Comparison of ENCODE assay signal across 2 cellular contexts in genomic region chr1:60845659-60846058, GRCh38.
DNase-seq lines count a peak whose midpoint lies in the region; ATAC-seq, FAIRE-seq and TF ChIP-seq lines count a peak whose summit lies in the region.
"Not testable (repeated sequence)": the region's sequence is repeated elsewhere in the genome, so short reads cannot be mapped to it uniquely, and the experiment has no call there.

No MANE protein-coding gene starts in this region.

- not testable (repeated sequence) for H3K4me2 ChIP-seq in K562 (ENCODE audit: insufficient read depth, low read length)

- H3K9ac ChIP-seq in K562 (ENCODE audit: insufficient read depth in 1 of 2, low read depth in 2 of 2, low read length in 2 of 2): not testable (repeated sequence)

- CTCF ChIA-PET in HEK293 (lab: Yijun Ruan, JAX): interaction anchor here (0.6 to 1.1 kb wide), 2 partner anchors 197 to 743 kb away, joined by 3 to 5 read pairs; no protein-coding TSS in a partner anchor
- CTCF ChIA-PET in K562 (lab: Yijun Ruan, JAX; ENCODE audit: low intra/inter-chr PET ratio): not testable (repeated sequence)

- H3K4me1 ChIP-seq in HEK293 (ENCODE audit: control insufficient read depth, insufficient read depth, low read length); K562 (replicated peaks in 1 of 2; ENCODE audit: control insufficient read depth in 2 of 2, insufficient read depth in 2 of 2, low read length in 2 of 2): not testable (repeated sequence)

- H3K36me3 ChIP-seq in HEK293 (ENCODE audit: control insufficient read depth in 2 of 2, insufficient read depth in 1 of 2, low read length in 2 of 2); K562 (ENCODE audit: control insufficient read depth, insufficient read depth, low read length): not testable (repeated sequence)

- not testable (repeated sequence) for FAIRE-seq in K562 (lab: Jason Lieb, UNC)

- TF ChIP-seq CTCF in HEK293 (tag by site-specific recombination; IDR thresholded peaks at IDR 0.05); K562 (IDR thresholded peaks at IDR 0.05 in 2 of 3, conservative IDR thresholded peaks at IDR 0.05 in 1 of 3; ENCODE audit: insufficient read depth in 2 of 3, low read depth in 1 of 3, low read length in 3 of 3): not testable (repeated sequence)

- not testable (repeated sequence) for H3K9me1 ChIP-seq in K562 (ENCODE audit: control insufficient read depth, insufficient read depth, low read length)

- ATAC-seq in K562: not testable (repeated sequence)

- WGBS in K562 (ENCODE audit: insufficient coverage, low coverage, missing lambda C conversion rate): 72% methylated on average over 3 of the region's 3 CpGs

- not testable (repeated sequence) for H4K20me1 ChIP-seq in K562 (replicated peaks; ENCODE audit: control insufficient read depth, insufficient read depth, low read length)

- intact Hi-C loops in K562 (cut with micrococcal nuclease): loop anchor here (5.0 kb wide), 2 partner anchors 207 to 1007 kb away; no protein-coding TSS in a partner anchor

- H3K4me3 ChIP-seq in HEK293 (ENCODE audit: low read depth, low read length); K562: not testable (repeated sequence)

- TF ChIP-seq EP300 in K562 (IDR thresholded peaks at IDR 0.05; ENCODE audit: low read length): not testable (repeated sequence)

- not testable (repeated sequence) for H3K9me3 ChIP-seq in HEK293 (ENCODE audit: control insufficient read depth, insufficient read depth, low read depth, low read length); K562 (replicated peaks; ENCODE audit: control insufficient read depth, insufficient read depth, low read depth, low read length)

- TF ChIP-seq RAD21 in K562 (CRISPR knock-in tag; conservative IDR thresholded peaks at IDR 0.05 in 1 of 2, IDR thresholded peaks at IDR 0.05 in 1 of 2): not testable (repeated sequence)

- H2AFZ ChIP-seq in K562 (ENCODE audit: low read depth, low read length): not testable (repeated sequence)

- TF ChIP-seq POLR2A in K562 (conservative IDR thresholded peaks at IDR 0.05): not testable (repeated sequence)

- POLR2A ChIA-PET in HEK293 (lab: Yijun Ruan, JAX): not testable (repeated sequence)
- POLR2A ChIA-PET in K562 (lab: Yijun Ruan, JAX): interaction anchor here (1.8 kb wide), 1 partner anchor 11 kb away, joined by 5 read pairs; no protein-coding TSS in a partner anchor

- H3K27ac ChIP-seq in HEK293 (ENCODE audit: extremely low read depth, low read depth, low read length); K562 (ENCODE audit: extremely low read depth, low read depth, low read length): not testable (repeated sequence)

- BruUV-seq in K562 (replicated peaks; lab: Mats Ljungman, UMichigan): not testable (repeated sequence)

- in situ Hi-C loops in K562 (cut with MboI): not testable (repeated sequence)

- not testable (repeated sequence) for H3K79me2 ChIP-seq in K562 (ENCODE audit: control insufficient read depth, insufficient read depth, low read length)

- not testable (repeated sequence) for H3K27me3 ChIP-seq in K562 (ENCODE audit: control insufficient read depth in 2 of 2, insufficient read depth in 2 of 2, low read length in 2 of 2)

- not testable (repeated sequence) for DNase-seq in K562 (ENCODE audit: extremely low read depth in 1 of 4, low spot score in 3 of 4)

TF ChIP-seq in HEK293, 187 proteins besides CTCF, POLR2A, EP300 and RAD21:
- TF ChIP-seq ZNF146 (tag by site-specific recombination; IDR thresholded peaks at IDR 0.05): peak; percentile 69

TF ChIP-seq in K562, 482 proteins besides CTCF, POLR2A, EP300 and RAD21:
- TF ChIP-seq ZNF146 (CRISPR knock-in tag; IDR thresholded peaks at IDR 0.05; ENCODE audit: unreplicated experiment): peak; percentile 83
